8 cellular contexts compared by ENCODE assay signal in genomic region chr12:54357802-54358619, GRCh38.
DNase-seq lines count a peak whose midpoint lies in the region; ATAC-seq and TF ChIP-seq lines count a peak whose summit lies in the region.

No MANE protein-coding gene starts in this region.

- DNase-seq in NCI-H510A treated with DMSO at 0.1 percent for 48 hours (lab: John Stamatoyannopoulos, UW): peak; percentile 56
- DNase-seq in NCI-H510A (lab: John Stamatoyannopoulos, UW): no peak
- peak; percentile 45 for DNase-seq in NCI-H1694 treated with DMSO at 0.1 percent for 48 hours (lab: John Stamatoyannopoulos, UW)
- DNase-seq in activated CD8-positive, alpha-beta memory T cell treated with anti-CD3 and anti-CD28 coated beads, Interleukin-2, amount 50 U/mL, for 4 hours: peak; percentile 39
- no peak for DNase-seq in foreskin fibroblast
- peak; percentile 45 for DNase-seq in stimulated activated CD4-positive, alpha-beta T cell treated with anti-CD3 and anti-CD28 coated beads, Interleukin-2, amount 100 ng/mL, for 4 hours (ENCODE audit: low read depth)
- DNase-seq in HCEC 1CT: no peak

- peak overlapping the region; percentile 55 to 58 for H3K4me3 ChIP-seq in foreskin fibroblast (ENCODE audit: low read depth in 1 of 2, low read length in 2 of 2)

- TF ChIP-seq CTCF in foreskin fibroblast (IDR thresholded peaks at IDR 0.05; ENCODE audit: low read depth, low read length): no peak

- no peak for ATAC-seq in GM18517 (IDR thresholded peaks at IDR 0.05; ENCODE audit: unreplicated experiment)

Comparison
In these comparisons a context has a peak if more than half of its experiments do, and no peak if none do; other contexts are left out.
1. DNase-seq: peak in NCI-H510A treated with DMSO at 0.1 percent for 48 hours (single experiment), NCI-H1694 treated with DMSO at 0.1 percent for 48 hours (single experiment), activated CD8-positive, alpha-beta memory T cell treated with anti-CD3 and anti-CD28 coated beads, Interleukin-2, amount 50 U/mL, for 4 hours (single experiment) and stimulated activated CD4-positive, alpha-beta T cell treated with anti-CD3 and anti-CD28 coated beads, Interleukin-2, amount 100 ng/mL, for 4 hours (single experiment); none in NCI-H510A (single experiment), foreskin fibroblast (0 of 2) and HCEC 1CT (single experiment).